In genomic region chr6:894274-894673, GRCh38 we compare ENCODE assay signal across 16 cellular contexts.
DNase-seq lines count a peak whose midpoint lies in the region; ATAC-seq, FAIRE-seq and TF ChIP-seq lines count a peak whose summit lies in the region.
"Had no signal": no experiment of that assay in that cellular context is flagged by ENCODE, and none has a peak within 500 bp of the region (broad histone marks: within the 10 kb centered on the region; RNA-seq: fewer than 3 reads in every experiment).

No MANE protein-coding gene starts in this region.

- POLR2A ChIA-PET in HEK293 (lab: Yijun Ruan, JAX) (interaction anchor here (0.7 kb wide), 1 partner anchor 52 kb away, joined by 5 read pairs; no protein-coding TSS in a partner anchor), K562 (lab: Yijun Ruan, JAX) (no interaction called here)

- H3K9me1 ChIP-seq in K562 (ENCODE audit: control insufficient read depth, insufficient read depth, low read length): no peaks in the 10 kb centered on the region

- H3K27ac Mint-ChIP-seq in activated naive CD8-positive, alpha-beta T cell treated with anti-CD3 and anti-CD28 coated beads, Interleukin-2, amount 50 U/mL, for 24 hours: no peak overlapping the region
- no peak overlapping the region for H3K27ac Mint-ChIP-seq in activated naive CD8-positive, alpha-beta T cell treated with anti-CD3 and anti-CD28 coated beads for 36 hours

- no peak for TF ChIP-seq EP300 in K562 (IDR thresholded peaks at IDR 0.05; ENCODE audit: low read length)

- no peaks in the 10 kb centered on the region for H3K9me3 Mint-ChIP-seq in activated naive CD8-positive, alpha-beta T cell treated with anti-CD3 and anti-CD28 coated beads, Interleukin-2, amount 50 U/mL, for 24 hours
- no peaks in the 10 kb centered on the region for H3K9me3 Mint-ChIP-seq in activated naive CD8-positive, alpha-beta T cell treated with anti-CD3 and anti-CD28 coated beads for 36 hours

- H3K27ac ChIP-seq in HEK293 (ENCODE audit: extremely low read depth, low read depth, low read length) (no peak overlapping the region), K562 (ENCODE audit: extremely low read depth, low read depth, low read length) (no peak overlapping the region), caudate nucleus (ENCODE audit: low read depth, low read length) (no peak overlapping the region)
- H3K27ac ChIP-seq: cardiac muscle cell had no signal

- peak; percentile 3 for DNase-seq in activated naive CD8-positive, alpha-beta T cell treated with anti-CD3 and anti-CD28 coated beads, Interleukin-2, amount 50 U/mL, for 24 hours
- no peak for DNase-seq in activated naive CD8-positive, alpha-beta T cell treated with anti-CD3 and anti-CD28 coated beads for 36 hours
- DNase-seq in K562 (ENCODE audit: extremely low read depth in 1 of 4, low spot score in 3 of 4): peak in 1 of 4 experiments; percentile 25
- peak; percentile 41 for DNase-seq in stimulated activated CD8-positive, alpha-beta memory T cell treated with anti-CD3 and anti-CD28 coated beads, Interleukin-4, amount 100 ng/mL, for 48 hours
- no peak for DNase-seq in activated effector memory CD4-positive, alpha-beta T cell treated with Interleukin-2 at 50 U/mL for 16 hours
- DNase-seq in superior temporal gyrus (ENCODE audit: extremely low spot score): no peak
- DNase-seq in caudate nucleus (lab: John Stamatoyannopoulos, UW): no peak
- DNase-seq: activated CD8-positive, alpha-beta memory T cell treated with anti-CD3 and anti-CD28 coated beads for 24 hours; activated naive CD4-positive, alpha-beta T cell; AML-193; NCI-H345; occipital lobe; small intestine had no signal

- H3K4me3 Mint-ChIP-seq in activated naive CD8-positive, alpha-beta T cell treated with anti-CD3 and anti-CD28 coated beads, Interleukin-2, amount 50 U/mL, for 24 hours: no peak overlapping the region
- H3K4me3 Mint-ChIP-seq in activated naive CD8-positive, alpha-beta T cell treated with anti-CD3 and anti-CD28 coated beads for 36 hours: no peak overlapping the region

- H3K9ac ChIP-seq in K562 (ENCODE audit: insufficient read depth in 1 of 2, low read depth in 2 of 2, low read length in 2 of 2): no peak overlapping the region

- TF ChIP-seq CTCF in HEK293 (tag by site-specific recombination; IDR thresholded peaks at IDR 0.05): no peak
- TF ChIP-seq CTCF in K562 (IDR thresholded peaks at IDR 0.05 in 2 of 3, conservative IDR thresholded peaks at IDR 0.05 in 1 of 3; ENCODE audit: insufficient read depth in 2 of 3, low read depth in 1 of 3, low read length in 3 of 3): peak; percentile 35 to 60 (median 55); a peak in 5 of 6 replicates

- ATAC-seq in activated naive CD8-positive, alpha-beta T cell treated with anti-CD3 and anti-CD28 coated beads, Interleukin-2, amount 50 U/mL, for 24 hours: peak; percentile 30
- peak; percentile 67 for ATAC-seq in K562

- no peaks in the 10 kb centered on the region for H3K36me3 Mint-ChIP-seq in activated naive CD8-positive, alpha-beta T cell treated with anti-CD3 and anti-CD28 coated beads, Interleukin-2, amount 50 U/mL, for 24 hours (ENCODE audit: low read depth)
- H3K36me3 Mint-ChIP-seq in activated naive CD8-positive, alpha-beta T cell treated with anti-CD3 and anti-CD28 coated beads for 36 hours: no peaks in the 10 kb centered on the region

- H4K20me1 ChIP-seq in K562 (replicated peaks; ENCODE audit: control insufficient read depth, insufficient read depth, low read length): 0 out of 2 replicates have a peak, but pooled peaks cover 7% of the 10 kb centered on the region

- FAIRE-seq in K562 (lab: Jason Lieb, UNC): no peak
- FAIRE-seq: islet of Langerhans, small intestine had no signal

- H3K9me3 ChIP-seq in HEK293 (ENCODE audit: control insufficient read depth, insufficient read depth, low read depth, low read length): no peaks in the 10 kb centered on the region
- no peaks in the 10 kb centered on the region for H3K9me3 ChIP-seq in K562 (replicated peaks; ENCODE audit: control insufficient read depth, insufficient read depth, low read depth, low read length)

- no TSS peak for BruUV-seq in K562 (replicated peaks; lab: Mats Ljungman, UMichigan)

- intact Hi-C loops in K562 (cut with micrococcal nuclease): loop anchor here (10.0 kb wide), 1 partner anchor 89 kb away; no protein-coding TSS in a partner anchor

- H3K4me1 Mint-ChIP-seq in activated naive CD8-positive, alpha-beta T cell treated with anti-CD3 and anti-CD28 coated beads, Interleukin-2, amount 50 U/mL, for 24 hours: no peaks in the 10 kb centered on the region
- no peaks in the 10 kb centered on the region for H3K4me1 Mint-ChIP-seq in activated naive CD8-positive, alpha-beta T cell treated with anti-CD3 and anti-CD28 coated beads for 36 hours

- CTCF ChIA-PET in HEK293 (lab: Yijun Ruan, JAX) (interaction anchor here (0.7 to 1.4 kb wide), 8 partner anchors 19 to 479 kb away, joined by 3 to 6 read pairs (median 3); no protein-coding TSS in a partner anchor), K562 (lab: Yijun Ruan, JAX; ENCODE audit: low intra/inter-chr PET ratio) (interaction anchor here (0.7 kb wide), 1 partner anchor 39 kb away, joined by 3 read pairs; no protein-coding TSS in a partner anchor)

- no peak overlapping the region for H3K4me2 ChIP-seq in K562 (ENCODE audit: insufficient read depth, low read length)

- peak; percentile 24 to 32 for TF ChIP-seq RAD21 in K562 (CRISPR knock-in tag; conservative IDR thresholded peaks at IDR 0.05 in 1 of 2, IDR thresholded peaks at IDR 0.05 in 1 of 2)

- H3K79me2 ChIP-seq in K562 (ENCODE audit: control insufficient read depth, insufficient read depth, low read length): no peaks in the 10 kb centered on the region

- H3K27me3 Mint-ChIP-seq in activated naive CD8-positive, alpha-beta T cell treated with anti-CD3 and anti-CD28 coated beads, Interleukin-2, amount 50 U/mL, for 24 hours: peaks cover 22% of the 10 kb centered on the region
- H3K27me3 Mint-ChIP-seq in activated naive CD8-positive, alpha-beta T cell treated with anti-CD3 and anti-CD28 coated beads for 36 hours: peaks cover 18% of the 10 kb centered on the region

- no peaks in the 10 kb centered on the region for H3K36me3 ChIP-seq in HEK293 (ENCODE audit: control insufficient read depth in 2 of 2, insufficient read depth in 1 of 2, low read length in 2 of 2)
- H3K36me3 ChIP-seq in K562 (ENCODE audit: control insufficient read depth, insufficient read depth, low read length): no peaks in the 10 kb centered on the region
- H3K36me3 ChIP-seq: cardiac muscle cell had no signal

- TF ChIP-seq POLR2A in K562 (conservative IDR thresholded peaks at IDR 0.05): no peak

- 4% methylated on average over 6 of the region's 6 CpGs for WGBS in K562 (ENCODE audit: insufficient coverage, low coverage, missing lambda C conversion rate)

- H3K4me3 ChIP-seq in HEK293 (ENCODE audit: low read depth, low read length) (no peak overlapping the region), K562 (no peak overlapping the region)
- H3K4me3 ChIP-seq: cardiac muscle cell had no signal

- H3K27me3 ChIP-seq in K562 (ENCODE audit: control insufficient read depth in 2 of 2, insufficient read depth in 2 of 2, low read length in 2 of 2): peaks cover 12 to 38% of the 10 kb centered on the region in 2 experiments; a peak in 4 of 5 replicates

- in situ Hi-C loops in K562 (cut with MboI): no loop called here

- H3K4me1 ChIP-seq in HEK293 (ENCODE audit: control insufficient read depth, insufficient read depth, low read length) (no peaks in the 10 kb centered on the region), K562 (replicated peaks in 1 of 2; ENCODE audit: control insufficient read depth in 2 of 2, insufficient read depth in 2 of 2, low read length in 2 of 2) (no peaks in the 10 kb centered on the region)

- no peak overlapping the region for H2AFZ ChIP-seq in K562 (ENCODE audit: low read depth, low read length)

TF ChIP-seq in HEK293, 187 proteins besides CTCF, POLR2A, EP300 and RAD21:
- TF ChIP-seq SCRT2 (tag by site-specific recombination; IDR thresholded peaks at IDR 0.05) (peak; percentile 74), ZNF174 (tag by site-specific recombination; IDR thresholded peaks at IDR 0.05) (no peak), ZNF580 (tag by site-specific recombination; IDR thresholded peaks at IDR 0.05) (0 out of 2 replicates have a peak, but pooled peaks have one; percentile 23), FEZF1 (tag by site-specific recombination; IDR thresholded peaks at IDR 0.05) (0 out of 2 replicates have a peak, but pooled peaks have one; percentile 2)

TF ChIP-seq in K562, 482 proteins besides CTCF, POLR2A, EP300 and RAD21 (continues in another document):
- no peak for TF ChIP-seq SP2 (IDR thresholded peaks at IDR 0.05; ENCODE audit: extremely low read depth, low read depth, low read length, poor library complexity, severe bottlenecking)
- TF ChIP-seq ZNF780A (CRISPR knock-in tag; IDR thresholded peaks at IDR 0.05): no peak
- no peak for TF ChIP-seq ZBTB49 (CRISPR knock-in tag; IDR thresholded peaks at IDR 0.05; ENCODE audit: borderline replicate concordance)

Comparison
In these comparisons a context has a peak if more than half of its experiments do, and no peak if none do; other contexts are left out.
1. DNase-seq: peak in activated naive CD8-positive, alpha-beta T cell treated with anti-CD3 and anti-CD28 coated beads, Interleukin-2, amount 50 U/mL, for 24 hours (single experiment) and stimulated activated CD8-positive, alpha-beta memory T cell treated with anti-CD3 and anti-CD28 coated beads, Interleukin-4, amount 100 ng/mL, for 48 hours (single experiment); none in activated naive CD8-positive, alpha-beta T cell treated with anti-CD3 and anti-CD28 coated beads for 36 hours (single experiment), activated effector memory CD4-positive, alpha-beta T cell treated with Interleukin-2 at 50 U/mL for 16 hours (single experiment), superior temporal gyrus (single experiment) and caudate nucleus (0 of 61).